11 cellular contexts compared by ENCODE assay signal in the genomic region with DNA sequence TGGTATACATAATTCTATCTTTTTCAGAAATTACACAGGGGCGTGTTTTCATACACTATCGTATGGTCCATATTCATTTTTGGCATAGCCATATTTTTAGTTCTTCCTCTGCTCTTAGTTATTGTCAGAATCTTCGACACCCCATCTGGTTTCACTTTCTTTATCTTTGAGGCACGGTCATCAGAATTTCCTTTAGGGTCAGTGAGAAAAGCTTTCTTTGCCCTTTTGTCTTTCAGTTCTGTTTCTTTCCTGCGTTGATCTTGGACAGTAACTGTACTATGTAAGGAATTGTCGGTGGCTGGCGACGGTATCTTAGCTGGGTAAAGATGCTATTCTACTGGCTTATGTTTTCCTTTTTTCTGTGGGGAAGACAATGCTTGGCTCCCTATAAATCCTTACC. TPM values are rescaled to one million over a fixed set of nuclear protein-coding genes. Genes with fewer than 3 reads are reported as not detected.
A peak's percentile ranks its signal among the peaks of the same experiment; 100 is the strongest.
DNase-seq lines count a peak whose midpoint lies in the region; ATAC-seq and TF ChIP-seq lines count a peak whose summit lies in the region.
"Had no signal": no experiment of that assay in that cellular context is flagged by ENCODE, and none has a peak within 500 bp of the region (broad histone marks: within the 10 kb centered on the region; RNA-seq: fewer than 3 reads in every experiment).

No MANE protein-coding gene starts in this region.

- H3K27me3 Mint-ChIP-seq in stimulated activated naive CD8-positive, alpha-beta T cell treated with anti-CD3 and anti-CD28 coated beads, Interleukin-15, Interleukin-2, amounts not matched to agents 100 ng/mL and 50 ng/mL, for 24 hours: peaks cover 9% of the 10 kb centered on the region
- H3K27me3 Mint-ChIP-seq in immature natural killer cell (ENCODE audit: low read depth in 3 of 3) (peaks cover 0 to 3% (median 2%) of the 10 kb centered on the region in 3 donors), neural progenitor cell (ENCODE audit: insufficient read depth, low read depth) (no peaks in the 10 kb centered on the region)

- no peak for ATAC-seq in stimulated activated naive CD8-positive, alpha-beta T cell treated with anti-CD3 and anti-CD28 coated beads, Interleukin-15, Interleukin-2, amounts not matched to agents 100 U/mL and 50 U/mL, for 24 hours
- ATAC-seq: K562 had no signal

- H3K27ac Mint-ChIP-seq in stimulated activated naive CD8-positive, alpha-beta T cell treated with anti-CD3 and anti-CD28 coated beads, Interleukin-15, Interleukin-2, amounts not matched to agents 100 ng/mL and 50 ng/mL, for 24 hours: peak overlapping the region; percentile 21
- H3K27ac Mint-ChIP-seq in immature natural killer cell (no peak overlapping the region), neural progenitor cell (no peak overlapping the region)

- TF ChIP-seq CTCF in neural progenitor cell (IDR thresholded peaks at IDR 0.05): no peak

- H3K36me3 Mint-ChIP-seq in stimulated activated naive CD8-positive, alpha-beta T cell treated with anti-CD3 and anti-CD28 coated beads, Interleukin-15, Interleukin-2, amounts not matched to agents 100 ng/mL and 50 ng/mL, for 24 hours (ENCODE audit: low read depth): no peaks in the 10 kb centered on the region
- H3K36me3 Mint-ChIP-seq in immature natural killer cell (peaks cover 0 to 20% (median 9%) of the 10 kb centered on the region in 3 donors), neural progenitor cell (no peaks in the 10 kb centered on the region)

- H3K79me2 ChIP-seq in neural progenitor cell (ENCODE audit: low read depth): no peaks in the 10 kb centered on the region

- H3K4me1 ChIP-seq in neural progenitor cell: no peaks in the 10 kb centered on the region

- peaks cover 16% of the 10 kb centered on the region for H3K4me1 Mint-ChIP-seq in stimulated activated naive CD8-positive, alpha-beta T cell treated with anti-CD3 and anti-CD28 coated beads, Interleukin-15, Interleukin-2, amounts not matched to agents 100 ng/mL and 50 ng/mL, for 24 hours (ENCODE audit: low read depth)
- peaks cover 8 to 15% of the 10 kb centered on the region in 2 donors for H3K4me1 Mint-ChIP-seq in immature natural killer cell
- no peaks in the 10 kb centered on the region for H3K4me1 Mint-ChIP-seq in neural progenitor cell

- H3K4me3 Mint-ChIP-seq in stimulated activated naive CD8-positive, alpha-beta T cell treated with anti-CD3 and anti-CD28 coated beads, Interleukin-15, Interleukin-2, amounts not matched to agents 100 ng/mL and 50 ng/mL, for 24 hours: peak overlapping the region; percentile 75
- H3K4me3 Mint-ChIP-seq in immature natural killer cell (no peak overlapping the region), neural progenitor cell (no peak overlapping the region)

- no peak for DNase-seq in stimulated activated naive CD8-positive, alpha-beta T cell treated with anti-CD3 and anti-CD28 coated beads, Interleukin-15, Interleukin-2, amounts not matched to agents 100 U/mL and 50 U/mL, for 24 hours
- DNase-seq in RPMI7951 (ENCODE audit: low read depth): peak; percentile 24
- peak; percentile 55 to 61 (median 56) for DNase-seq in immature natural killer cell
- DNase-seq in islet precursor cell: no peak
- DNase-seq in stimulated activated CD4-positive, alpha-beta T cell treated with anti-CD3 and anti-CD28 coated beads, Interleukin-1b, Interleukin-23, amount 100 ng/mL, for 48 hours: no peak
- no peak for DNase-seq in neural progenitor cell (ENCODE audit: low spot score)
- no peak for DNase-seq in activated gamma-delta T cell treated with Interleukin-2 at 50 U/mL for 16 hours

- H3K4me2 ChIP-seq in neural progenitor cell: no peak overlapping the region

- no peak overlapping the region for H3K9ac ChIP-seq in neural progenitor cell

- no peak overlapping the region for H3K27ac ChIP-seq in neural progenitor cell

- H3K36me3 ChIP-seq in neural progenitor cell: no peaks in the 10 kb centered on the region

- no peaks in the 10 kb centered on the region for H3F3A ChIP-seq in neural progenitor cell (ENCODE audit: low read depth)

- H2AFZ ChIP-seq in neural progenitor cell (replicated peaks): no peak overlapping the region

- H3K27me3 ChIP-seq in neural progenitor cell: no peaks in the 10 kb centered on the region

- H3K4me3 ChIP-seq in neural progenitor cell: no peak overlapping the region
- H3K4me3 ChIP-seq: K562 had no signal

- peaks cover 19% of the 10 kb centered on the region for H3K9me3 ChIP-seq in neural progenitor cell (ENCODE audit: low read depth)

- H4K20me1 ChIP-seq in neural progenitor cell (ENCODE audit: low read depth): no peaks in the 10 kb centered on the region

- peaks cover 4% of the 10 kb centered on the region for H3K9me3 Mint-ChIP-seq in stimulated activated naive CD8-positive, alpha-beta T cell treated with anti-CD3 and anti-CD28 coated beads, Interleukin-15, Interleukin-2, amounts not matched to agents 100 ng/mL and 50 ng/mL, for 24 hours
- H3K9me3 Mint-ChIP-seq in immature natural killer cell (no peaks in the 10 kb centered on the region), neural progenitor cell (peaks cover 12% of the 10 kb centered on the region)

RNA-seq across cellular contexts. Expression of a gene that starts 10.6 kb away (rescaled TPM):
- not detected in 2 replicates for total RNA-seq in RPMI7951 (2014; rRNA removed; shearing (Covaris generic))
- 10 to 100 TPM; 26.5 to 67.2 (median 61.6) TPM for polyA plus RNA-seq in immature natural killer cell
- not detected in 2 replicates for total RNA-seq in neural progenitor cell (ENCODE audit: low replicate concordance)
- total RNA-seq: chondrocyte, K562 had no signal
- polyA plus RNA-seq: K562, neural cell had no signal

RNA-seq across cellular contexts. Expression of a gene that starts 23.2 kb away (rescaled TPM):
- total RNA-seq in RPMI7951 (2014; rRNA removed; shearing (Covaris generic)): not detected in 2 replicates
- 10 to 100 TPM; 56.9 to 93.2 (median 74.6) TPM for polyA plus RNA-seq in immature natural killer cell
- total RNA-seq in neural progenitor cell (ENCODE audit: low replicate concordance): not detected in 2 replicates
- total RNA-seq: chondrocyte, K562 had no signal
- polyA plus RNA-seq: K562, neural cell had no signal

RNA-seq across cellular contexts. Expression of a gene that starts 23.5 kb away (rescaled TPM):
- total RNA-seq in RPMI7951 (2014; rRNA removed; shearing (Covaris generic)): not detected in 2 replicates
- polyA plus RNA-seq in immature natural killer cell: 100 to 1,000 TPM; 140 to 162 (median 144) TPM
- not detected in 2 replicates for total RNA-seq in neural progenitor cell (ENCODE audit: low replicate concordance)
- total RNA-seq: chondrocyte, K562 had no signal
- polyA plus RNA-seq: K562, neural cell had no signal

RNA-seq across cellular contexts. Expression of a gene that starts 39.7 kb away (rescaled TPM):
- not detected in 2 replicates for total RNA-seq in RPMI7951 (2014; rRNA removed; shearing (Covaris generic))
- 100 to 1,000 TPM in 1 of 3 donors, 10 to 100 TPM in 2; 55.3 to 149 (median 79.7) TPM for polyA plus RNA-seq in immature natural killer cell
- not detected in 2 replicates for total RNA-seq in neural progenitor cell (ENCODE audit: low replicate concordance)
- total RNA-seq: chondrocyte, K562 had no signal
- polyA plus RNA-seq: K562, neural cell had no signal

RNA-seq across cellular contexts. Expression of a gene that starts 54.5 kb away (rescaled TPM):
- total RNA-seq in RPMI7951 (2014; rRNA removed; shearing (Covaris generic)): not detected in 2 replicates
- polyA plus RNA-seq in immature natural killer cell: 10 to 100 TPM; 38.6 to 81.1 (median 72.4) TPM
- total RNA-seq in neural progenitor cell (ENCODE audit: low replicate concordance): not detected in 2 replicates
- total RNA-seq: chondrocyte, K562 had no signal
- polyA plus RNA-seq: K562, neural cell had no signal

Comparison
In these comparisons a context has a peak if more than half of its experiments do, and no peak if none do; other contexts are left out.
1. DNase-seq: peak in RPMI7951 (single experiment) and immature natural killer cell (3 of 3); none in stimulated activated naive CD8-positive, alpha-beta T cell treated with anti-CD3 and anti-CD28 coated beads, Interleukin-15, Interleukin-2, amounts not matched to agents 100 U/mL and 50 U/mL, for 24 hours (single experiment), islet precursor cell (single experiment), stimulated activated CD4-positive, alpha-beta T cell treated with anti-CD3 and anti-CD28 coated beads, Interleukin-1b, Interleukin-23, amount 100 ng/mL, for 48 hours (single experiment), neural progenitor cell (single experiment) and activated gamma-delta T cell treated with Interleukin-2 at 50 U/mL for 16 hours (single experiment).